ENCODE assay signal across 1 cellular context in the genomic region with DNA sequence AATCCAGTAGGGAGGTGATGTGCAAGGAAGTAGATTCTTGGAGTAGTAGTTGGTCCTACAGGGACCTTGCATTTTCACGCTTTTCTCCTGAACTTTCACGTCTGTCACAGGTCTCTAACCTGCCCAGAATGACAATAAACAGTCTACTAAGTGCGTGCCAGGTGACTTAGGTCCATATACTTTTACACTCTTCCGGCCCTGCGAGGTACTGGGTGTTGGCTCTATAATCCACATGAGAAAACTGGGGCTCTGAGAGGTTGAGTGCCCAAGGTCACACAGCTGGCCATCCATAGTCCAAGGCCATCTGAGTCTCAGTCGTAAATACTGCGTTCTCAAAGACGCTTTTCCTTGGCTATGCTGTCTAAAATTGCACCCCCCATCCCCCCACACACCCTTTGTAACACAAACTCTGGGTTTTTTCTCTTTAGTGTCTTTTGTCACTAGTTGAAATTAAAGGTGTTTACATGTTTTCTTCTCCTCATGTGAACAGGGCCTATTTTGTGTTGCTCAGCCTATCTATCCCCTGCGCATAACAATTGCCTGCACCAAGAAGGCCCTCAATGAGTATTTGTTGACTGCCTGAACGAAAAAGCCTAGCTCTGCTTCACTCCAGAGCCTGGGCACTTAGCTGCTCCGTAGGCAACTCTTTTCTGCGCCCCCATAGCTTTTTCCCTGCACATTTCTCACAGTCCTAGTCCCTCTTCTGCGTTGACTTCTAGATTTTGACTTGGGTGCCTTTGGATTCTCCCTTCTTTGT.
TF ChIP-seq lines count a peak whose summit lies in the region.

No MANE protein-coding gene starts in this region.

TF ChIP-seq in H1, 55 proteins besides CTCF, POLR2A, EP300 and RAD21:
- TF ChIP-seq RBBP5 (IDR thresholded peaks at IDR 0.05; ENCODE audit: borderline replicate concordance, low read depth, low read length) = peak; percentile 12; the same call in 1 of the 2 replicates
- no peak for TF ChIP-seq KDM5A (IDR thresholded peaks at IDR 0.05; ENCODE audit: low read length)
- TF ChIP-seq, protein P1, sequence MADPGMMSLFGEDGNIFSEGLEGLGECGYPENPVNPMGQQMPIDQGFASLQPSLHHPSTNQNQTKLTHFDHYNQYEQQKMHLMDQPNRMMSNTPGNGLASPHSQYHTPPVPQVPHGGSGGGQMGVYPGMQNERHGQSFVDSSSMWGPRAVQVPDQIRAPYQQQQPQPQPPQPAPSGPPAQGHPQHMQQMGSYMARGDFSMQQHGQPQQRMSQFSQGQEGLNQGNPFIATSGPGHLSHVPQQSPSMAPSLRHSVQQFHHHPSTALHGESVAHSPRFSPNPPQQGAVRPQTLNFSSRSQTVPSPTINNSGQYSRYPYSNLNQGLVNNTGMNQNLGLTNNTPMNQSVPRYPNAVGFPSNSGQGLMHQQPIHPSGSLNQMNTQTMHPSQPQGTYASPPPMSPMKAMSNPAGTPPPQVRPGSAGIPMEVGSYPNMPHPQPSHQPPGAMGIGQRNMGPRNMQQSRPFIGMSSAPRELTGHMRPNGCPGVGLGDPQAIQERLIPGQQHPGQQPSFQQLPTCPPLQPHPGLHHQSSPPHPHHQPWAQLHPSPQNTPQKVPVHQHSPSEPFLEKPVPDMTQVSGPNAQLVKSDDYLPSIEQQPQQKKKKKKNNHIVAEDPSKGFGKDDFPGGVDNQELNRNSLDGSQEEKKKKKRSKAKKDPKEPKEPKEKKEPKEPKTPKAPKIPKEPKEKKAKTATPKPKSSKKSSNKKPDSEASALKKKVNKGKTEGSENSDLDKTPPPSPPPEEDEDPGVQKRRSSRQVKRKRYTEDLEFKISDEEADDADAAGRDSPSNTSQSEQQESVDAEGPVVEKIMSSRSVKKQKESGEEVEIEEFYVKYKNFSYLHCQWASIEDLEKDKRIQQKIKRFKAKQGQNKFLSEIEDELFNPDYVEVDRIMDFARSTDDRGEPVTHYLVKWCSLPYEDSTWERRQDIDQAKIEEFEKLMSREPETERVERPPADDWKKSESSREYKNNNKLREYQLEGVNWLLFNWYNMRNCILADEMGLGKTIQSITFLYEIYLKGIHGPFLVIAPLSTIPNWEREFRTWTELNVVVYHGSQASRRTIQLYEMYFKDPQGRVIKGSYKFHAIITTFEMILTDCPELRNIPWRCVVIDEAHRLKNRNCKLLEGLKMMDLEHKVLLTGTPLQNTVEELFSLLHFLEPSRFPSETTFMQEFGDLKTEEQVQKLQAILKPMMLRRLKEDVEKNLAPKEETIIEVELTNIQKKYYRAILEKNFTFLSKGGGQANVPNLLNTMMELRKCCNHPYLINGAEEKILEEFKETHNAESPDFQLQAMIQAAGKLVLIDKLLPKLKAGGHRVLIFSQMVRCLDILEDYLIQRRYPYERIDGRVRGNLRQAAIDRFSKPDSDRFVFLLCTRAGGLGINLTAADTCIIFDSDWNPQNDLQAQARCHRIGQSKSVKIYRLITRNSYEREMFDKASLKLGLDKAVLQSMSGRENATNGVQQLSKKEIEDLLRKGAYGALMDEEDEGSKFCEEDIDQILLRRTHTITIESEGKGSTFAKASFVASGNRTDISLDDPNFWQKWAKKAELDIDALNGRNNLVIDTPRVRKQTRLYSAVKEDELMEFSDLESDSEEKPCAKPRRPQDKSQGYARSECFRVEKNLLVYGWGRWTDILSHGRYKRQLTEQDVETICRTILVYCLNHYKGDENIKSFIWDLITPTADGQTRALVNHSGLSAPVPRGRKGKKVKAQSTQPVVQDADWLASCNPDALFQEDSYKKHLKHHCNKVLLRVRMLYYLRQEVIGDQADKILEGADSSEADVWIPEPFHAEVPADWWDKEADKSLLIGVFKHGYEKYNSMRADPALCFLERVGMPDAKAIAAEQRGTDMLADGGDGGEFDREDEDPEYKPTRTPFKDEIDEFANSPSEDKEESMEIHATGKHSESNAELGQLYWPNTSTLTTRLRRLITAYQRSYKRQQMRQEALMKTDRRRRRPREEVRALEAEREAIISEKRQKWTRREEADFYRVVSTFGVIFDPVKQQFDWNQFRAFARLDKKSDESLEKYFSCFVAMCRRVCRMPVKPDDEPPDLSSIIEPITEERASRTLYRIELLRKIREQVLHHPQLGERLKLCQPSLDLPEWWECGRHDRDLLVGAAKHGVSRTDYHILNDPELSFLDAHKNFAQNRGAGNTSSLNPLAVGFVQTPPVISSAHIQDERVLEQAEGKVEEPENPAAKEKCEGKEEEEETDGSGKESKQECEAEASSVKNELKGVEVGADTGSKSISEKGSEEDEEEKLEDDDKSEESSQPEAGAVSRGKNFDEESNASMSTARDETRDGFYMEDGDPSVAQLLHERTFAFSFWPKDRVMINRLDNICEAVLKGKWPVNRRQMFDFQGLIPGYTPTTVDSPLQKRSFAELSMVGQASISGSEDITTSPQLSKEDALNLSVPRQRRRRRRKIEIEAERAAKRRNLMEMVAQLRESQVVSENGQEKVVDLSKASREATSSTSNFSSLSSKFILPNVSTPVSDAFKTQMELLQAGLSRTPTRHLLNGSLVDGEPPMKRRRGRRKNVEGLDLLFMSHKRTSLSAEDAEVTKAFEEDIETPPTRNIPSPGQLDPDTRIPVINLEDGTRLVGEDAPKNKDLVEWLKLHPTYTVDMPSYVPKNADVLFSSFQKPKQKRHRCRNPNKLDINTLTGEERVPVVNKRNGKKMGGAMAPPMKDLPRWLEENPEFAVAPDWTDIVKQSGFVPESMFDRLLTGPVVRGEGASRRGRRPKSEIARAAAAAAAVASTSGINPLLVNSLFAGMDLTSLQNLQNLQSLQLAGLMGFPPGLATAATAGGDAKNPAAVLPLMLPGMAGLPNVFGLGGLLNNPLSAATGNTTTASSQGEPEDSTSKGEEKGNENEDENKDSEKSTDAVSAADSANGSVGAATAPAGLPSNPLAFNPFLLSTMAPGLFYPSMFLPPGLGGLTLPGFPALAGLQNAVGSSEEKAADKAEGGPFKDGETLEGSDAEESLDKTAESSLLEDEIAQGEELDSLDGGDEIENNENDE (IDR thresholded peaks at IDR 0.05; ENCODE audit: insufficient replicate concordance, low read length) = no peak
- no peak for TF ChIP-seq CREB1 (IDR thresholded peaks at IDR 0.05)
- peak; percentile 67; the same call in 1 of the 2 replicates for TF ChIP-seq POU5F1 (IDR thresholded peaks at IDR 0.05; ENCODE audit: low read depth, low read length)
- TF ChIP-seq SAP30 (IDR thresholded peaks at IDR 0.05; ENCODE audit: insufficient read depth, insufficient replicate concordance, low read length) = peak; percentile 52
TF ChIP-seq in H1: peak in this region for 3.
